In genomic region chr6:134052776-134053120, GRCh38 we compare ENCODE assay signal across 8 cellular contexts. TPM values are rescaled to one million over a fixed set of nuclear protein-coding genes. Genes with fewer than 3 reads are reported as not detected.
DNase-seq lines count a peak whose midpoint lies in the region; ATAC-seq and TF ChIP-seq lines count a peak whose summit lies in the region.

No MANE protein-coding gene starts in this region.

- DNase-seq in T-helper 1 cell (no peak), immature natural killer cell (no peak), superior temporal gyrus (ENCODE audit: extremely low spot score) (peak; percentile 89), NCI-H1048 (lab: John Stamatoyannopoulos, UW) (no peak)
- DNase-seq in activated CD8-positive, alpha-beta T cell treated with anti-CD3 and anti-CD28 coated beads, Interleukin-2, amount 10 ng/mL, durations not matched to agents 7 days and 5 days = no peak

- CTCF ChIA-PET in activated CD8-positive, alpha-beta T cell treated with anti-CD3 and anti-CD28 coated beads, Interleukin-2, amount 10 ng/mL, durations not matched to agents 7 days and 5 days (lab: Charles Lee) = interaction anchor here (0.6 to 4.5 kb wide), 8 partner anchors 8 to 1578 kb away, joined by 3 to 41 read pairs (median 6); no protein-coding TSS in a partner anchor

- TF ChIP-seq POLR2A in GM18505 (IDR thresholded peaks at IDR 0.05; ENCODE audit: borderline replicate concordance, extremely low read depth, insufficient read depth, insufficient read length) = no peak

- H3K4me3 Mint-ChIP-seq in T-helper 1 cell treated with Interleukin-12 subunit alpha and Interleukin-12 subunit beta and Interleukin-4 antibody, amounts not matched to agents 30 μg/mL and 1 μg/mL, for 36 hours = peak overlapping the region; percentile 82
- peak overlapping the region; percentile 76 for H3K4me3 Mint-ChIP-seq in activated CD8-positive, alpha-beta T cell treated with anti-CD3 and anti-CD28 coated beads, Interleukin-2, amount 10 ng/mL, durations not matched to agents 7 days and 5 days
- peak overlapping the region; percentile 82 to 88 (median 84) for H3K4me3 Mint-ChIP-seq in immature natural killer cell

- H3K4me1 Mint-ChIP-seq in T-helper 1 cell treated with Interleukin-12 subunit alpha and Interleukin-12 subunit beta and Interleukin-4 antibody, amounts not matched to agents 30 μg/mL and 1 μg/mL, for 36 hours (ENCODE audit: low read depth) = peaks cover 13% of the 10 kb centered on the region
- peaks cover 13% of the 10 kb centered on the region for H3K4me1 Mint-ChIP-seq in activated CD8-positive, alpha-beta T cell treated with anti-CD3 and anti-CD28 coated beads, Interleukin-2, amount 10 ng/mL, durations not matched to agents 7 days and 5 days (ENCODE audit: low read depth)
- peaks cover 8 to 11% of the 10 kb centered on the region in 2 donors for H3K4me1 Mint-ChIP-seq in immature natural killer cell

- H3K9me3 Mint-ChIP-seq in T-helper 1 cell treated with Interleukin-12 subunit alpha and Interleukin-12 subunit beta and Interleukin-4 antibody, amounts not matched to agents 30 μg/mL and 1 μg/mL, for 36 hours = no peaks in the 10 kb centered on the region
- no peaks in the 10 kb centered on the region for H3K9me3 Mint-ChIP-seq in activated CD8-positive, alpha-beta T cell treated with anti-CD3 and anti-CD28 coated beads, Interleukin-2, amount 10 ng/mL, durations not matched to agents 7 days and 5 days (ENCODE audit: insufficient read depth)
- no peaks in the 10 kb centered on the region for H3K9me3 Mint-ChIP-seq in immature natural killer cell

- H3K36me3 Mint-ChIP-seq in T-helper 1 cell treated with Interleukin-12 subunit alpha and Interleukin-12 subunit beta and Interleukin-4 antibody, amounts not matched to agents 30 μg/mL and 1 μg/mL, for 36 hours (ENCODE audit: low read depth) = no peaks in the 10 kb centered on the region
- no peaks in the 10 kb centered on the region for H3K36me3 Mint-ChIP-seq in activated CD8-positive, alpha-beta T cell treated with anti-CD3 and anti-CD28 coated beads, Interleukin-2, amount 10 ng/mL, durations not matched to agents 7 days and 5 days (ENCODE audit: low read depth)
- H3K36me3 Mint-ChIP-seq in immature natural killer cell = no peaks in the 10 kb centered on the region

- no peaks in the 10 kb centered on the region for H3K27me3 Mint-ChIP-seq in T-helper 1 cell treated with Interleukin-12 subunit alpha and Interleukin-12 subunit beta and Interleukin-4 antibody, amounts not matched to agents 30 μg/mL and 1 μg/mL, for 36 hours (ENCODE audit: low read depth)
- peaks cover 13% of the 10 kb centered on the region for H3K27me3 Mint-ChIP-seq in activated CD8-positive, alpha-beta T cell treated with anti-CD3 and anti-CD28 coated beads, Interleukin-2, amount 10 ng/mL, durations not matched to agents 7 days and 5 days (ENCODE audit: low read depth)
- H3K27me3 Mint-ChIP-seq in immature natural killer cell (ENCODE audit: low read depth in 3 of 3) = peaks cover 0 to 16% (median 2%) of the 10 kb centered on the region in 3 donors

- POLR2A ChIA-PET in activated CD8-positive, alpha-beta T cell treated with anti-CD3 and anti-CD28 coated beads, Interleukin-2, amount 10 ng/mL, durations not matched to agents 7 days and 5 days (lab: Charles Lee) = interaction anchor here (1.5 to 1.6 kb wide), 2 partner anchors 79 to 99 kb away, joined by 3 to 5 read pairs; partner anchors contain the start of gene TBPL1

- peak overlapping the region; percentile 22 for H3K27ac Mint-ChIP-seq in T-helper 1 cell treated with Interleukin-12 subunit alpha and Interleukin-12 subunit beta and Interleukin-4 antibody, amounts not matched to agents 30 μg/mL and 1 μg/mL, for 36 hours
- peak overlapping the region; percentile 74 for H3K27ac Mint-ChIP-seq in activated CD8-positive, alpha-beta T cell treated with anti-CD3 and anti-CD28 coated beads, Interleukin-2, amount 10 ng/mL, durations not matched to agents 7 days and 5 days
- H3K27ac Mint-ChIP-seq in immature natural killer cell = peak overlapping the region in 3 of 6 donors; percentile 14 to 79 (median 27)

- no peak for ATAC-seq in activated CD8-positive, alpha-beta T cell treated with anti-CD3 and anti-CD28 coated beads, Interleukin-2, amount 10 ng/mL, durations not matched to agents 7 days and 5 days
- no peak for ATAC-seq in GM21423 (IDR thresholded peaks at IDR 0.05; ENCODE audit: unreplicated experiment)
- no peak for ATAC-seq in GM18505 (IDR thresholded peaks at IDR 0.05; ENCODE audit: unreplicated experiment)

RNA-seq across cellular contexts. Expression of gene SLC2A12, which starts 0.3 kb away (rescaled TPM):
- total RNA-seq in activated CD8-positive, alpha-beta T cell treated with anti-CD3 and anti-CD28 coated beads, Interleukin-2, amount 10 ng/mL, durations not matched to agents 7 days and 5 days = under 1 TPM; 0.08 TPM
- polyA plus RNA-seq in immature natural killer cell = under 1 TPM in 1 of 3 donors, not detected in 2; 0.06 TPM
